13 cellular contexts compared by ENCODE assay signal in the genomic region with DNA sequence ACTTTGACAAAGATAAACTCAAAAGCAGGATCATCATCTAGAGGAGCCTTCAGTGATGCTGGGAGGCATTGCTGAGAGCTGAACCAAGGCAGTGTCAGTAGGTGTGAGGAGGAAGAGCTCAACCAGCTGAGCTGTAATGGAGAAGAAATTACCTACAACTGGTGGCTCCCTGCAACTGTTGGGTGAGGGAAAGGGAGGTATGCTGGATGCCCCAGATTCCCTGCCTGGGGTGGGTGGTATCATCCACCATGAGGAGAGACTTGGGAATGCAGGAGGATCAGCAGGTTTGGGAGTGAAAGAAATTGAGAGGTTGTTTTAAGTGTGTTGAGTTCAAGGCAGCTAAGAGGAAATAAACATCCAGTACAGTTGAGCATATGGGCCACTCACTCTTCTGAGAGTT.
DNase-seq lines count a peak whose midpoint lies in the region; TF ChIP-seq lines count a peak whose summit lies in the region.
"Had no signal": no experiment of that assay in that cellular context is flagged by ENCODE, and none has a peak within 500 bp of the region (broad histone marks: within the 10 kb centered on the region; RNA-seq: fewer than 3 reads in every experiment).

No MANE protein-coding gene starts in this region.

- no peak for DNase-seq in GM23248
- DNase-seq in SK-N-SH: no peak
- peak; percentile 4 for DNase-seq in epithelial cell of esophagus (ENCODE audit: low read depth)
- DNase-seq in osteoblast (ENCODE audit: insufficient read length, low spot score, missing footprints): peak; percentile 3
- no peak for DNase-seq in NCI-H187 treated with DMSO at 0.1 percent for 48 hours (lab: John Stamatoyannopoulos, UW)
- DNase-seq in NCI-H69 (lab: John Stamatoyannopoulos, UW): no peak
- DNase-seq in GM10266 (ENCODE audit: extremely low spot score): no peak
- DNase-seq: Caco-2; CD4-positive, CD25-positive, alpha-beta regulatory T cell; KBM-7; NCI-H1436 treated with DMSO at 0.1 percent for 48 hours had no signal

- CTCF ChIA-PET in SK-N-SH (lab: Yijun Ruan, JAX): interaction anchor here (0.6 to 2.9 kb wide), 5 partner anchors 38 to 403 kb away, joined by 3 to 11 read pairs (median 4); no protein-coding TSS in a partner anchor

- H3K4me1 ChIP-seq in GM23248 (ENCODE audit: insufficient read depth): peaks cover 12% of the 10 kb centered on the region
- H3K4me1 ChIP-seq in SK-N-SH (ENCODE audit: control insufficient read depth in 1 of 2, insufficient read depth in 2 of 2, low read depth in 1 of 2, low read length in 1 of 2): peaks cover 0 to 3% of the 10 kb centered on the region in 2 experiments; a peak in 2 of 4 replicates
- peaks cover 11% of the 10 kb centered on the region for H3K4me1 ChIP-seq in osteoblast (ENCODE audit: insufficient read depth, low read length)

- no peak overlapping the region for H3K4me2 ChIP-seq in GM23248 (ENCODE audit: unreplicated experiment)
- H3K4me2 ChIP-seq in SK-N-SH: no peak overlapping the region
- no peak overlapping the region for H3K4me2 ChIP-seq in osteoblast (ENCODE audit: insufficient read depth, low read length)
- H3K4me2 ChIP-seq: PC-9 had no signal

- no peaks in the 10 kb centered on the region for H3K9me3 ChIP-seq in GM23248 (ENCODE audit: low read depth)
- H3K9me3 ChIP-seq in SK-N-SH: no peaks in the 10 kb centered on the region
- no peaks in the 10 kb centered on the region for H3K9me3 ChIP-seq in osteoblast (ENCODE audit: low read depth, low read length)
- H3K9me3 ChIP-seq: Caco-2 had no signal

- no peak for TF ChIP-seq EP300 in SK-N-SH (IDR thresholded peaks at IDR 0.05; ENCODE audit: borderline replicate concordance in 1 of 2, low read depth in 1 of 2, low read length in 1 of 2)

- H3K9me2 ChIP-seq in GM23248 (ENCODE audit: insufficient read depth) (no peaks in the 10 kb centered on the region), SK-N-SH (no peaks in the 10 kb centered on the region)

- H3K79me2 ChIP-seq in GM23248 (ENCODE audit: insufficient read depth) (no peaks in the 10 kb centered on the region), SK-N-SH (ENCODE audit: insufficient read depth) (no peaks in the 10 kb centered on the region), osteoblast (ENCODE audit: insufficient read depth, low read length) (no peaks in the 10 kb centered on the region)

- H2AFZ ChIP-seq in GM23248 (0 out of 2 replicates have a peak overlapping the region, but pooled peaks have one; percentile 42), SK-N-SH (ENCODE audit: low read depth) (peak overlapping the region; percentile 68; the same call in 1 of the 2 replicates), osteoblast (ENCODE audit: low read length) (no peak overlapping the region)
- H2AFZ ChIP-seq: PC-9 had no signal

- no peaks in the 10 kb centered on the region for H3F3A ChIP-seq in GM23248 (ENCODE audit: insufficient read depth)
- peaks cover 7% of the 10 kb centered on the region for H3F3A ChIP-seq in SK-N-SH (replicated peaks; ENCODE audit: insufficient read depth)

- H4K20me1 ChIP-seq in GM23248 (ENCODE audit: insufficient read depth) (no peaks in the 10 kb centered on the region), SK-N-SH (ENCODE audit: insufficient read depth) (no peaks in the 10 kb centered on the region), osteoblast (ENCODE audit: insufficient read depth, low read length) (no peaks in the 10 kb centered on the region)

- H3K9ac ChIP-seq in GM23248: no peak overlapping the region
- H3K9ac ChIP-seq in SK-N-SH: no peak overlapping the region

- in situ Hi-C loops in GM23248 (cut with MboI): no loop called here

- H3K4me3 ChIP-seq in GM23248: no peak overlapping the region
- no peak overlapping the region for H3K4me3 ChIP-seq in SK-N-SH (ENCODE audit: low read depth in 2 of 2, low read length in 1 of 2)
- no peak overlapping the region for H3K4me3 ChIP-seq in epithelial cell of esophagus (ENCODE audit: low read length)
- no peak overlapping the region for H3K4me3 ChIP-seq in osteoblast (ENCODE audit: insufficient read depth, low read length)
- H3K4me3 ChIP-seq: PC-9, SK-N-MC had no signal

- no peak for TF ChIP-seq RAD21 in SK-N-SH (IDR thresholded peaks at IDR 0.05; ENCODE audit: low read length)

- no peaks in the 10 kb centered on the region for H3K36me3 ChIP-seq in GM23248 (ENCODE audit: low read depth)
- no peaks in the 10 kb centered on the region for H3K36me3 ChIP-seq in SK-N-SH (replicated peaks in 1 of 2; ENCODE audit: control insufficient read depth in 1 of 2, insufficient read depth in 2 of 2, low read length in 1 of 2)
- no peaks in the 10 kb centered on the region for H3K36me3 ChIP-seq in osteoblast (ENCODE audit: insufficient read depth, low read length)

- POLR2A ChIA-PET in SK-N-SH (lab: Yijun Ruan, JAX): no interaction called here

- H3K27me3 ChIP-seq in GM23248 (replicated peaks; ENCODE audit: insufficient read depth) (no peaks in the 10 kb centered on the region), SK-N-SH (ENCODE audit: insufficient read depth) (no peaks in the 10 kb centered on the region), osteoblast (ENCODE audit: insufficient read depth, low read length) (no peaks in the 10 kb centered on the region)

- no peak for TF ChIP-seq CTCF in SK-N-SH (IDR thresholded peaks at IDR 0.05)
- TF ChIP-seq CTCF in epithelial cell of esophagus (IDR thresholded peaks at IDR 0.05; ENCODE audit: insufficient read depth, low read depth, low read length, missing control alignments): no peak
- no peak for TF ChIP-seq CTCF in osteoblast (IDR thresholded peaks at IDR 0.05; ENCODE audit: extremely low read depth, low read depth, low read length)
- no peak for TF ChIP-seq CTCF in GM10266 (IDR thresholded peaks at IDR 0.05; ENCODE audit: control insufficient read depth, insufficient read depth, low read depth, missing control alignments)

- H3K27ac ChIP-seq in GM23248 (no peak overlapping the region), SK-N-SH (ENCODE audit: low read depth in 2 of 2, low read length in 1 of 2) (no peak overlapping the region), osteoblast (ENCODE audit: low read depth, low read length) (no peak overlapping the region)
- H3K27ac ChIP-seq: PC-9, SK-N-MC had no signal

TF ChIP-seq in SK-N-SH, 30 proteins besides CTCF, POLR2A, EP300 and RAD21:
- TF ChIP-seq, protein P1, sequence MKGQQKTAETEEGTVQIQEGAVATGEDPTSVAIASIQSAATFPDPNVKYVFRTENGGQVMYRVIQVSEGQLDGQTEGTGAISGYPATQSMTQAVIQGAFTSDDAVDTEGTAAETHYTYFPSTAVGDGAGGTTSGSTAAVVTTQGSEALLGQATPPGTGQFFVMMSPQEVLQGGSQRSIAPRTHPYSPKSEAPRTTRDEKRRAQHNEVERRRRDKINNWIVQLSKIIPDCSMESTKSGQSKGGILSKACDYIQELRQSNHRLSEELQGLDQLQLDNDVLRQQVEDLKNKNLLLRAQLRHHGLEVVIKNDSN (IDR thresholded peaks at IDR 0.05; ENCODE audit: borderline replicate concordance, low read depth): no peak
- TF ChIP-seq RCOR1 (IDR thresholded peaks at IDR 0.05; ENCODE audit: low read length): no peak
- TF ChIP-seq MEF2A (IDR thresholded peaks at IDR 0.05; ENCODE audit: borderline replicate concordance, low read depth): no peak

Comparison
In these comparisons a context has a peak if more than half of its experiments do, and no peak if none do; other contexts are left out.
1. DNase-seq: peak in epithelial cell of esophagus (single experiment) and osteoblast (single experiment); none in GM23248 (single experiment), SK-N-SH (single experiment), NCI-H187 treated with DMSO at 0.1 percent for 48 hours (single experiment), NCI-H69 (single experiment) and GM10266 (single experiment).